In the genomic region with DNA sequence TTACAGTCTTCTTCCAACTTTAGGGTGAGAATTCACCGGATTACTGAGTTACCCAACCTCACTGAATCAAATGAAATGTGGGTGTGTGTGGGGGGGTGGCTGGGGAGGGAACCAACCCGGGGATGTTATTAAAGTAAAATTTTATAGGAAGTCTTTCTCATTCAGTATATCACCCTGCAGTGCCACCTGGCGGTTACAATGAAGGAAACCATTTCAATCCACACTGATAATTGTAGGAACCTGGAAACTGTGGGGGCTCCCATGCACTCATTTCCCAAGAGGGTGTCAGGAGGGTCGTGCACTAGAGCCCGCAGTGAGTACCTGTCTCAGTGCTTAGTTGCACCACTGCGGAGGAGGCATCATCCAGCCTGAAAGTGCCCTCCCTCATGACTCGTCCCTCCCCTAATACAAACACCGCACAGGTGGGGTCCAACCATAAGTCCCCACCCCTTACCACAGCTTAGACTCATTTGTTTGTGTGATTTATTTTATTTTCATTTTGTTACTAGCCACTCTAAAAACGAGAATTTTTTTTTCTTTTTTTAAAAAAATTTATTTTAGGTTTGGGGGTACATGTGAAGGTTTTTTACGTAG, we compare ENCODE assay signal across 8 cellular contexts. TPM values are rescaled to one million over a fixed set of nuclear protein-coding genes. Genes with fewer than 3 reads are reported as not detected.
DNase-seq lines count a peak whose midpoint lies in the region; ATAC-seq and TF ChIP-seq lines count a peak whose summit lies in the region.

No MANE protein-coding gene starts in this region.

- no peak overlapping the region for H3K9ac ChIP-seq in parathyroid adenoma

- H3K27me3 ChIP-seq in parathyroid adenoma (ENCODE audit: control insufficient read depth, insufficient read depth, low read length): no peaks in the 10 kb centered on the region

- H3K4me1 ChIP-seq in parathyroid adenoma: no peaks in the 10 kb centered on the region

- no peak overlapping the region for H3K27ac ChIP-seq in parathyroid adenoma

- H3K9me3 ChIP-seq in parathyroid adenoma (ENCODE audit: control insufficient read depth, low read length): no peaks in the 10 kb centered on the region

- H3K4me3 ChIP-seq in foreskin fibroblast (ENCODE audit: low read depth in 1 of 2, low read length in 2 of 2) (no peak overlapping the region), parathyroid adenoma (ENCODE audit: low read depth, low read length) (no peak overlapping the region)

- ATAC-seq in HG02884 (IDR thresholded peaks at IDR 0.05; ENCODE audit: unreplicated experiment): no peak
- no peak for ATAC-seq in GM19455 (IDR thresholded peaks at IDR 0.05; ENCODE audit: unreplicated experiment)

- DNase-seq in AG08396 (ENCODE audit: low spot score) (peak; percentile 37), NCI-H460 (ENCODE audit: extremely low read depth, low read depth) (peak; percentile 13), foreskin fibroblast (peak; percentile 16 to 75)
- peak; percentile 19 for DNase-seq in activated T-cell treated with anti-CD3 and anti-CD28 coated beads, Interleukin-2, amount 50 U/mL, for 1 hour

- no peak overlapping the region for H3K4me2 ChIP-seq in parathyroid adenoma (ENCODE audit: low read length)

- TF ChIP-seq CTCF in GM12874 (IDR thresholded peaks at IDR 0.05; ENCODE audit: insufficient read depth, low read depth, low read length) (peak; percentile 36; the same call in 1 of the 2 replicates), foreskin fibroblast (IDR thresholded peaks at IDR 0.05; ENCODE audit: low read depth, low read length) (peak; percentile 47), parathyroid adenoma (IDR thresholded peaks at IDR 0.05) (peak; percentile 54)

- no peaks in the 10 kb centered on the region for H3K36me3 ChIP-seq in parathyroid adenoma (ENCODE audit: control insufficient read depth, insufficient read depth, low read length)

- no peaks in the 10 kb centered on the region for H3K79me2 ChIP-seq in parathyroid adenoma

- no peak overlapping the region for H2AFZ ChIP-seq in parathyroid adenoma

RNA-seq across cellular contexts. Expression of a gene that starts 29.1 kb away (rescaled TPM):
- not detected in 2 replicates for total RNA-seq in NCI-H460 (2014; rRNA removed; shearing (Covaris generic))
- polyA plus RNA-seq in NCI-H460 (2014; cell fraction: nucleus; rRNA removed): not detected in 2 replicates
